ENCODE assay signal across 1 cellular context in the genomic region with DNA sequence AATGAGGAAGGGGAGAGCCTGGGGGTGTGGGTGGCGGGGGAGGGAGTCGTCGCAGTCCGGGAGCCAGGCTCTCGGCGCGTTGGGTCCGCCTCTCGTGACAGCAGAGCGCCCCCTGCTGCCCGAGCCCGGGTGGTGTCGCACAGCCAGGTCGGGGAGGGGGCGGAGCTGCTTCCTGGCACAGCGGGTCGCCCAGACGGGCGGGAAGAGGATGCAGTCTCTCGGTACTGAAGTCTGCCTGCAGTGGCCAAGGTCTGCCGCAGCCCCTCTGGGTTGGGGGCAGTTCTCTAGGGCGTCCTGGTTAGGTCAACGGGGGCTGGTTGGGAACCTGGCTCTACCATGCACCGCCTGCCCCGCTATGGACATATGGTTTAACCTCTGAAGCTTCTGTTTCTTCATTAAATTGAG.
A peak's percentile ranks its signal among the peaks of the same experiment; 100 is the strongest.
TF ChIP-seq lines count a peak whose summit lies in the region.

No MANE protein-coding gene starts in this region.

TF ChIP-seq in WTC11, 78 proteins besides CTCF, POLR2A, EP300 and RAD21 (continued from another document and continues in another):
- TF ChIP-seq, protein P1, sequence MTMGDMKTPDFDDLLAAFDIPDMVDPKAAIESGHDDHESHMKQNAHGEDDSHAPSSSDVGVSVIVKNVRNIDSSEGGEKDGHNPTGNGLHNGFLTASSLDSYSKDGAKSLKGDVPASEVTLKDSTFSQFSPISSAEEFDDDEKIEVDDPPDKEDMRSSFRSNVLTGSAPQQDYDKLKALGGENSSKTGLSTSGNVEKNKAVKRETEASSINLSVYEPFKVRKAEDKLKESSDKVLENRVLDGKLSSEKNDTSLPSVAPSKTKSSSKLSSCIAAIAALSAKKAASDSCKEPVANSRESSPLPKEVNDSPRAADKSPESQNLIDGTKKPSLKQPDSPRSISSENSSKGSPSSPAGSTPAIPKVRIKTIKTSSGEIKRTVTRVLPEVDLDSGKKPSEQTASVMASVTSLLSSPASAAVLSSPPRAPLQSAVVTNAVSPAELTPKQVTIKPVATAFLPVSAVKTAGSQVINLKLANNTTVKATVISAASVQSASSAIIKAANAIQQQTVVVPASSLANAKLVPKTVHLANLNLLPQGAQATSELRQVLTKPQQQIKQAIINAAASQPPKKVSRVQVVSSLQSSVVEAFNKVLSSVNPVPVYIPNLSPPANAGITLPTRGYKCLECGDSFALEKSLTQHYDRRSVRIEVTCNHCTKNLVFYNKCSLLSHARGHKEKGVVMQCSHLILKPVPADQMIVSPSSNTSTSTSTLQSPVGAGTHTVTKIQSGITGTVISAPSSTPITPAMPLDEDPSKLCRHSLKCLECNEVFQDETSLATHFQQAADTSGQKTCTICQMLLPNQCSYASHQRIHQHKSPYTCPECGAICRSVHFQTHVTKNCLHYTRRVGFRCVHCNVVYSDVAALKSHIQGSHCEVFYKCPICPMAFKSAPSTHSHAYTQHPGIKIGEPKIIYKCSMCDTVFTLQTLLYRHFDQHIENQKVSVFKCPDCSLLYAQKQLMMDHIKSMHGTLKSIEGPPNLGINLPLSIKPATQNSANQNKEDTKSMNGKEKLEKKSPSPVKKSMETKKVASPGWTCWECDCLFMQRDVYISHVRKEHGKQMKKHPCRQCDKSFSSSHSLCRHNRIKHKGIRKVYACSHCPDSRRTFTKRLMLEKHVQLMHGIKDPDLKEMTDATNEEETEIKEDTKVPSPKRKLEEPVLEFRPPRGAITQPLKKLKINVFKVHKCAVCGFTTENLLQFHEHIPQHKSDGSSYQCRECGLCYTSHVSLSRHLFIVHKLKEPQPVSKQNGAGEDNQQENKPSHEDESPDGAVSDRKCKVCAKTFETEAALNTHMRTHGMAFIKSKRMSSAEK (CRISPR knock-in tag; IDR thresholded peaks at IDR 0.05; ENCODE audit: borderline replicate concordance) = no peak
- no peak for TF ChIP-seq JAZF1 (CRISPR knock-in tag; IDR thresholded peaks at IDR 0.05)
- no peak for TF ChIP-seq CDX4 (CRISPR knock-in tag; IDR thresholded peaks at IDR 0.05; ENCODE audit: borderline replicate concordance)
- no peak for TF ChIP-seq FOXP1 (CRISPR knock-in tag; IDR thresholded peaks at IDR 0.05; ENCODE audit: borderline replicate concordance)
- peak; percentile 63; the same call in 1 of the 2 replicates for TF ChIP-seq ETV6 (CRISPR knock-in tag; IDR thresholded peaks at IDR 0.05)
- TF ChIP-seq ZNF512 (CRISPR knock-in tag; IDR thresholded peaks at IDR 0.05; ENCODE audit: borderline replicate concordance) = no peak
- no peak for TF ChIP-seq IRF2 (CRISPR knock-in tag; IDR thresholded peaks at IDR 0.05; ENCODE audit: borderline replicate concordance, low read depth)
- TF ChIP-seq NR1H2 (CRISPR knock-in tag; IDR thresholded peaks at IDR 0.05) = no peak
- no peak for TF ChIP-seq JUN (CRISPR knock-in tag; IDR thresholded peaks at IDR 0.05)
- no peak for TF ChIP-seq ZNF219 (CRISPR knock-in tag; IDR thresholded peaks at IDR 0.05; ENCODE audit: borderline replicate concordance)
- TF ChIP-seq ARID4B (CRISPR knock-in tag; IDR thresholded peaks at IDR 0.05; ENCODE audit: borderline replicate concordance) = no peak
- no peak for TF ChIP-seq E2F1 (CRISPR knock-in tag; IDR thresholded peaks at IDR 0.05)
- TF ChIP-seq TEAD1 (CRISPR knock-in tag; IDR thresholded peaks at IDR 0.05) = no peak
- no peak for TF ChIP-seq PRRX2 (CRISPR knock-in tag; IDR thresholded peaks at IDR 0.05)
- TF ChIP-seq ZNF281 (CRISPR knock-in tag; IDR thresholded peaks at IDR 0.05) = no peak
- no peak for TF ChIP-seq ZNF121 (CRISPR knock-in tag; IDR thresholded peaks at IDR 0.05)
- TF ChIP-seq, protein P2, sequence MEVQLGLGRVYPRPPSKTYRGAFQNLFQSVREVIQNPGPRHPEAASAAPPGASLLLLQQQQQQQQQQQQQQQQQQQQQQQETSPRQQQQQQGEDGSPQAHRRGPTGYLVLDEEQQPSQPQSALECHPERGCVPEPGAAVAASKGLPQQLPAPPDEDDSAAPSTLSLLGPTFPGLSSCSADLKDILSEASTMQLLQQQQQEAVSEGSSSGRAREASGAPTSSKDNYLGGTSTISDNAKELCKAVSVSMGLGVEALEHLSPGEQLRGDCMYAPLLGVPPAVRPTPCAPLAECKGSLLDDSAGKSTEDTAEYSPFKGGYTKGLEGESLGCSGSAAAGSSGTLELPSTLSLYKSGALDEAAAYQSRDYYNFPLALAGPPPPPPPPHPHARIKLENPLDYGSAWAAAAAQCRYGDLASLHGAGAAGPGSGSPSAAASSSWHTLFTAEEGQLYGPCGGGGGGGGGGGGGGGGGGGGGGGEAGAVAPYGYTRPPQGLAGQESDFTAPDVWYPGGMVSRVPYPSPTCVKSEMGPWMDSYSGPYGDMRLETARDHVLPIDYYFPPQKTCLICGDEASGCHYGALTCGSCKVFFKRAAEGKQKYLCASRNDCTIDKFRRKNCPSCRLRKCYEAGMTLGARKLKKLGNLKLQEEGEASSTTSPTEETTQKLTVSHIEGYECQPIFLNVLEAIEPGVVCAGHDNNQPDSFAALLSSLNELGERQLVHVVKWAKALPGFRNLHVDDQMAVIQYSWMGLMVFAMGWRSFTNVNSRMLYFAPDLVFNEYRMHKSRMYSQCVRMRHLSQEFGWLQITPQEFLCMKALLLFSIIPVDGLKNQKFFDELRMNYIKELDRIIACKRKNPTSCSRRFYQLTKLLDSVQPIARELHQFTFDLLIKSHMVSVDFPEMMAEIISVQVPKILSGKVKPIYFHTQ (CRISPR knock-in tag; IDR thresholded peaks at IDR 0.05) = no peak
- no peak for TF ChIP-seq NFATC4 (CRISPR knock-in tag; IDR thresholded peaks at IDR 0.05)
- TF ChIP-seq AFF4 (CRISPR knock-in tag; IDR thresholded peaks at IDR 0.05; ENCODE audit: borderline replicate concordance) = no peak
- no peak for TF ChIP-seq ZBTB43 (CRISPR knock-in tag; IDR thresholded peaks at IDR 0.05)
- no peak for TF ChIP-seq TEAD4 (CRISPR knock-in tag; IDR thresholded peaks at IDR 0.05)
